1 cellular context compared by ENCODE assay signal in genomic region chr12:6074394-6074793, GRCh38.
TF ChIP-seq lines count a peak whose summit lies in the region.

No MANE protein-coding gene starts in this region.

TF ChIP-seq in IMR-90, 13 proteins besides CTCF, POLR2A, EP300 and RAD21 (continued from another document):
- no peak for TF ChIP-seq ELK1 (IDR thresholded peaks at IDR 0.05; ENCODE audit: borderline replicate concordance, low read depth, low read length)
- TF ChIP-seq RFX5 (IDR thresholded peaks at IDR 0.05; ENCODE audit: low read depth, low read length): no peak
- no peak for TF ChIP-seq RCOR1 (IDR thresholded peaks at IDR 0.05; ENCODE audit: insufficient replicate concordance, low read length)
- no peak for TF ChIP-seq NFE2L2 (IDR thresholded peaks at IDR 0.05; ENCODE audit: low read depth, low read length)
- TF ChIP-seq CEBPB (IDR thresholded peaks at IDR 0.05; ENCODE audit: low read depth, low read length): no peak
- TF ChIP-seq USF2 (IDR thresholded peaks at IDR 0.05; ENCODE audit: low read depth, low read length): no peak
- no peak for TF ChIP-seq BHLHE40 (IDR thresholded peaks at IDR 0.05; ENCODE audit: low read depth, low read length)
- TF ChIP-seq FOS (IDR thresholded peaks at IDR 0.05; ENCODE audit: low read depth, low read length): no peak
